ENCODE assay signal across 15 cellular contexts in the genomic region with DNA sequence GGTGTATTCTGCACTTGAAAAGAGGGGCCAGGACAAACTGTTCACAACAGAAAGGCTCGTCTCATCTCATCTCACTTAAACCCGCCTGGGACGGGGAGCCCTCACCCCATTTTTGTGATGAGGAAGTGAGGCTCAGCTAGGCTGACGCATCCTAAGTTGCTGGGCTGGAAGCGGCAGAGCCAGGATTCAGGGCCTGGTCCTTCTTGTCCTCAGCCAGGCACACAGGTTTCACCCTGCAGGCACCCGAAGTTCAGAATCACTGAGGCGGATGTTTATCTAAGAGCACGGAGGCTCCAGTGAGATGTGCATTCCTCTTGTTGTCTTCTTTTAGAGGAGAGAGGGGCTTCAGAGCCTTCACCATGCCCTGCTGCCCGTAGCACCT.
"Had no signal": no experiment of that assay in that cellular context is flagged by ENCODE, and none has a peak within 500 bp of the region (broad histone marks: within the 10 kb centered on the region; RNA-seq: fewer than 3 reads in every experiment).

No MANE protein-coding gene starts in this region.

- H3K27ac ChIP-seq: coronary artery, parathyroid adenoma, thyroid gland, vagina had no signal

- H3K9me3 Mint-ChIP-seq: activated B cell treated with CpG ODN at 0.5 μM for 24 hours; activated CD4-positive, alpha-beta T cell treated with anti-CD3 and anti-CD28 coated beads, Interleukin-2, amount 10 ng/mL, durations not matched to agents 24 days and 14 days; activated naive CD8-positive, alpha-beta T cell treated with anti-CD3 and anti-CD28 coated beads, Interleukin-2, amount 50 U/mL, for 24 hours; natural killer cell treated with Interleukin-12 subunit alpha and Interleukin-12 subunit beta and Interleukin-15 and Interleukin-18, amount 100 ng/mL, for 72 hours had no signal

- H3K4me3 ChIP-seq: coronary artery, skin epidermis, thyroid gland, vagina had no signal

- H3K9me3 ChIP-seq: thyroid gland, vagina had no signal

- H3K27me3 Mint-ChIP-seq: activated CD4-positive, alpha-beta T cell treated with anti-CD3 and anti-CD28 coated beads, Interleukin-2, amount 10 ng/mL, durations not matched to agents 24 days and 14 days; activated naive CD8-positive, alpha-beta T cell treated with anti-CD3 and anti-CD28 coated beads, Interleukin-2, amount 50 U/mL, for 24 hours; T-helper 17 cell had no signal

- H3K9ac ChIP-seq: parathyroid adenoma had no signal

- H3K79me2 ChIP-seq: parathyroid adenoma had no signal

- H3K36me3 Mint-ChIP-seq: natural killer cell treated with Interleukin-12 subunit alpha and Interleukin-12 subunit beta and Interleukin-15 and Interleukin-18, amount 100 ng/mL, for 72 hours had no signal

- H3K27me3 ChIP-seq: thyroid gland, vagina had no signal

- H3K4me1 Mint-ChIP-seq: activated B cell treated with CpG ODN at 0.5 μM for 24 hours; activated CD4-positive, alpha-beta T cell treated with anti-CD3 and anti-CD28 coated beads, Interleukin-2, amount 10 ng/mL, durations not matched to agents 24 days and 14 days; activated naive CD8-positive, alpha-beta T cell treated with anti-CD3 and anti-CD28 coated beads, Interleukin-2, amount 50 U/mL, for 24 hours had no signal

- H3K27ac Mint-ChIP-seq: activated B cell treated with CpG ODN at 0.5 μM for 24 hours; activated CD4-positive, alpha-beta T cell treated with anti-CD3 and anti-CD28 coated beads, Interleukin-2, amount 10 ng/mL, durations not matched to agents 24 days and 14 days; activated naive CD8-positive, alpha-beta T cell treated with anti-CD3 and anti-CD28 coated beads, Interleukin-2, amount 50 U/mL, for 24 hours; natural killer cell treated with Interleukin-12 subunit alpha and Interleukin-12 subunit beta and Interleukin-15 and Interleukin-18, amount 100 ng/mL, for 72 hours; T-helper 17 cell had no signal

- ATAC-seq: activated naive CD8-positive, alpha-beta T cell treated with anti-CD3 and anti-CD28 coated beads, Interleukin-2, amount 50 U/mL, for 24 hours; natural killer cell treated with Interleukin-12 subunit alpha and Interleukin-12 subunit beta and Interleukin-15 and Interleukin-18, amount 100 ng/mL, for 72 hours; T-helper 17 cell had no signal

- H3K4me1 ChIP-seq: parathyroid adenoma had no signal

- H3K36me3 ChIP-seq: thyroid gland, vagina had no signal

- DNase-seq: activated B cell treated with CpG ODN at 0.5 μM for 24 hours; activated CD4-positive, alpha-beta T cell treated with anti-CD3 and anti-CD28 coated beads, Interleukin-2, amount 10 ng/mL, durations not matched to agents 24 days and 14 days; activated CD8-positive, alpha-beta memory T cell treated with anti-CD3 and anti-CD28 coated beads for 24 hours; activated naive CD4-positive, alpha-beta T cell treated with Interleukin-2 at 50 U/mL for 16 hours; activated naive CD8-positive, alpha-beta T cell treated with anti-CD3 and anti-CD28 coated beads, Interleukin-2, amount 50 U/mL, for 24 hours; effector CD8-positive, alpha-beta T cell; hippocampal formation; retina; T-helper 17 cell had no signal

- H3K4me3 Mint-ChIP-seq: activated B cell treated with CpG ODN at 0.5 μM for 24 hours; activated CD4-positive, alpha-beta T cell treated with anti-CD3 and anti-CD28 coated beads, Interleukin-2, amount 10 ng/mL, durations not matched to agents 24 days and 14 days; activated naive CD8-positive, alpha-beta T cell treated with anti-CD3 and anti-CD28 coated beads, Interleukin-2, amount 50 U/mL, for 24 hours; natural killer cell treated with Interleukin-12 subunit alpha and Interleukin-12 subunit beta and Interleukin-15 and Interleukin-18, amount 100 ng/mL, for 72 hours; T-helper 17 cell had no signal
